17 cellular contexts compared by ENCODE assay signal in the genomic region with DNA sequence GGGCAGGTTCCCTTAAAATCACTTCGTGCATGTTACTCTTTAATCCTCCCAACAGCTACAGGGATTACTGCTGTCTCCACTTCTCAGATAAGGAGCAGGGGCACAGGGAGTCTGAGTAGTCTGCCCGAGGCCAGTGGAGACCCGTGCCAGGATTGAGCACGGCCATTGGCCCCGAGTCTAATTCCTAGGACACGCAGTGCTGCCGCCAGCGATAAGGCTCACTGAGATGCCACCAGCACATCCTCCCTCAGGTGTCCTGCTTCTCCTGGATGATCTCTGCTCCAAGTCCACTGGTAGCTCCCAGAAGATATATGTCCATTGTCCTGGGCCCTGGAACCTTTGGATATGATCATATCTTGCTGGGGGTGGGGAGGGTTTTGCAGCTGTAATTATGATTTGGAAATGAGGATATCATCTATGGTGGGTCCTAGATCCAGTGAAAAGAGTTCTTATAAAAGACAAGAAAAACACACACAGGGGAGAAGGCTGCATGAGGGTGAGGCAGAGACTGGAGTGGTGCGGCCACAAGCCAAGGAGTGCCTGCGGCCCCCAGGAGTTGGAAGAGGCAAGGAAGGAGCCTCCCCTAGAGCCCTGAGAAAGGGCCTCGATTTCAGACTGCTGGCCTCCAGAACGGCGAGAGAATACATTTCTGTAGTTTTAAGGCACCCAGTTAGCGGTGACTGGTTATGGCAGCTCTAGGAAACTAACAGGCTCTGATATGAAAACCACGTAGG. TPM values are rescaled to one million over a fixed set of nuclear protein-coding genes. Genes with fewer than 3 reads are reported as not detected.
A peak's percentile ranks its signal among the peaks of the same experiment; 100 is the strongest.
DNase-seq lines count a peak whose midpoint lies in the region; ATAC-seq and TF ChIP-seq lines count a peak whose summit lies in the region.
"Had no signal": no experiment of that assay in that cellular context is flagged by ENCODE, and none has a peak within 500 bp of the region (broad histone marks: within the 10 kb centered on the region; RNA-seq: fewer than 3 reads in every experiment).

No MANE protein-coding gene starts in this region.

- H3K9me3 Mint-ChIP-seq in type B pancreatic cell: no peaks in the 10 kb centered on the region
- H3K9me3 Mint-ChIP-seq: CD4-positive, alpha-beta memory T cell had no signal

- peak overlapping the region in 1 of 2 donors; percentile 45 for H3K27ac ChIP-seq in right atrium auricular region
- H3K27ac ChIP-seq in left ventricle myocardium inferior (replicated peaks): no peak overlapping the region
- no peak overlapping the region for H3K27ac ChIP-seq in gastroesophageal sphincter

- no peak overlapping the region for H3K4me3 Mint-ChIP-seq in type B pancreatic cell
- H3K4me3 Mint-ChIP-seq: CD4-positive, alpha-beta memory T cell; GM23338; H9 had no signal

- no peak overlapping the region for H3K27ac Mint-ChIP-seq in type B pancreatic cell
- H3K27ac Mint-ChIP-seq: CD4-positive, alpha-beta memory T cell; GM23338; H9 had no signal

- peaks cover 46% of the 10 kb centered on the region for H3K27me3 Mint-ChIP-seq in type B pancreatic cell

- intact Hi-C loops in left ventricle myocardium inferior (cut with micrococcal nuclease): no loop called here

- no peaks in the 10 kb centered on the region for H3K27me3 ChIP-seq in right atrium auricular region
- H3K27me3 ChIP-seq in left ventricle myocardium inferior (ENCODE audit: low read depth): peaks cover 33% of the 10 kb centered on the region
- peaks cover 31% of the 10 kb centered on the region for H3K27me3 ChIP-seq in gastroesophageal sphincter

- no peak for ATAC-seq in gastroesophageal sphincter
- ATAC-seq: GM23338, HCT116 had no signal

- H3K4me1 ChIP-seq in right atrium auricular region: no peaks in the 10 kb centered on the region
- H3K4me1 ChIP-seq in left ventricle myocardium inferior: no peaks in the 10 kb centered on the region
- no peaks in the 10 kb centered on the region for H3K4me1 ChIP-seq in gastroesophageal sphincter

- TF ChIP-seq CTCF in right atrium auricular region (IDR thresholded peaks at IDR 0.05) (no peak), left ventricle myocardium inferior (IDR thresholded peaks at IDR 0.05; ENCODE audit: borderline replicate concordance) (no peak), type B pancreatic cell (conservative IDR thresholded peaks at IDR 0.05) (no peak), gastroesophageal sphincter (IDR thresholded peaks at IDR 0.05) (no peak)

- no peak for TF ChIP-seq EP300 in gastroesophageal sphincter (IDR thresholded peaks at IDR 0.05)

- no peak overlapping the region for H3K4me3 ChIP-seq in right atrium auricular region
- no peak overlapping the region for H3K4me3 ChIP-seq in left ventricle myocardium inferior
- no peak overlapping the region for H3K4me3 ChIP-seq in gastroesophageal sphincter
- H3K4me3 ChIP-seq: GM23338 had no signal

- WGBS in gastroesophageal sphincter (ENCODE audit: low coverage in 1 of 2), 2 donors: 80 to 91% methylated on average over 3 to 8 of the region's 15 CpGs

- H3K4me1 Mint-ChIP-seq in type B pancreatic cell (ENCODE audit: unreplicated experiment): no peaks in the 10 kb centered on the region

- no peaks in the 10 kb centered on the region for H3K36me3 ChIP-seq in right atrium auricular region
- H3K36me3 ChIP-seq in left ventricle myocardium inferior: no peaks in the 10 kb centered on the region
- no peaks in the 10 kb centered on the region for H3K36me3 ChIP-seq in gastroesophageal sphincter

- TF ChIP-seq POLR2A in gastroesophageal sphincter (IDR thresholded peaks at IDR 0.05): no peak

- peak; percentile 30 for DNase-seq in right atrium auricular region (ENCODE audit: low spot score)
- DNase-seq in left ventricle myocardium inferior: no peak
- peak; percentile 22 for DNase-seq in islet precursor cell
- peak; percentile 53 for DNase-seq in type B pancreatic cell (ENCODE audit: extremely low spot score, unreplicated experiment)
- DNase-seq in hippocampal formation (lab: John Stamatoyannopoulos, UW): no peak
- DNase-seq: C1 segment of cervical spinal cord; Calu3; CD4-positive, alpha-beta memory T cell; COR-L47; DMS53; DMS79 treated with DMSO at 0.1 percent for 48 hours; GF-D8; H9 had no signal

- H3K36me3 Mint-ChIP-seq in type B pancreatic cell: no peaks in the 10 kb centered on the region

- H3K9me3 ChIP-seq in right atrium auricular region (peaks cover 0 to 6% of the 10 kb centered on the region in 2 donors), left ventricle myocardium inferior (replicated peaks) (peaks cover 6% of the 10 kb centered on the region), gastroesophageal sphincter (peaks cover 0 to 4% (median 0%) of the 10 kb centered on the region in 3 donors)

RNA-seq across cellular contexts. Expression of gene MED10, which starts 19.4 kb away (rescaled TPM):
- total RNA-seq in right atrium auricular region (10 to 100 TPM; 14.2 to 17.4 TPM), left ventricle myocardium inferior (26.3 TPM), type B pancreatic cell (ENCODE audit: low replicate concordance) (32.3 and 38.4 TPM in 2 replicates), gastroesophageal sphincter (10 to 100 TPM; 27.2 to 39.7 (median 34.0) TPM)

RNA-seq across cellular contexts. Expression of gene UBE2QL1, which starts 51.0 kb away (rescaled TPM):
- total RNA-seq in right atrium auricular region (10 to 100 TPM in 1 of 2 donors, 1 to 10 TPM in 1; 9.1 to 10.8 TPM), left ventricle myocardium inferior (25.5 TPM), type B pancreatic cell (ENCODE audit: low replicate concordance) (5.6 and 6.9 TPM in 2 replicates), gastroesophageal sphincter (1 to 10 TPM in 1 of 4 donors, under 1 TPM in 3; 0.15 to 1.4 (median 0.28) TPM)
- total RNA-seq: Calu3; CD4-positive, alpha-beta memory T cell; G401 had no signal

Comparison
In these comparisons a context has a peak if more than half of its experiments do, and no peak if none do; other contexts are left out.
1. DNase-seq: peak in right atrium auricular region (single experiment), islet precursor cell (single experiment) and type B pancreatic cell (single experiment); none in left ventricle myocardium inferior (single experiment) and hippocampal formation (0 of 2).